In the genomic region with DNA sequence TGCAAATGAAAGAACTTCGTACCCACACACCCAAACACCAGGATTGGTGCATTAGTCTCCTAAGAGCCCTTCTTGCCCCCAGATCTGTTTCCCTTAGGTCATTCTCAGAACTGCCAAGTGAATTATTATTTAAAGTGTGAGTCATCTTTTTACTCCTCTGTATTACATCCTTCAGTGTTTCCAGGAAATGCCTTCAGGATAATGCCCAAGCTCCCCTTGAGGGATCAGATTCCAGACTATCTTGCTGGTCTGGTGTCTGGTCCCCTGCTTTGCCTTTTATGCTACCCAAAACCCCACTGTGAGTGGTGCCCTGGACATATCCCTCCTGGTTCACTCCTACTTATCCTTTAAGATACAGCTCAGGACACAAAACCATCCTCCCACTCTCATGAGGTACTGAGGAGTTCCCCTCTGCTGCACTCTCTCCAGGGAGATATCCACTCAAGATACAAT, we compare ENCODE assay signal across 2 cellular contexts.
TF ChIP-seq lines count a peak whose summit lies in the region.

No MANE protein-coding gene starts in this region.

TF ChIP-seq in IMR-90, 13 proteins besides CTCF, POLR2A, EP300 and RAD21:
- peak; percentile 64; the same call in 1 of the 2 replicates for TF ChIP-seq FOS (IDR thresholded peaks at IDR 0.05; ENCODE audit: low read depth, low read length)
- TF ChIP-seq RCOR1 (IDR thresholded peaks at IDR 0.05; ENCODE audit: insufficient replicate concordance, low read length) = peak; percentile 35
- no peak for TF ChIP-seq MAZ (IDR thresholded peaks at IDR 0.05; ENCODE audit: borderline replicate concordance, low read depth, low read length)

TF ChIP-seq in H1, 55 proteins besides CTCF, POLR2A, EP300 and RAD21:
- TF ChIP-seq SUZ12 (IDR thresholded peaks at IDR 0.05; ENCODE audit: low read length) = no peak
